In genomic region chr20:41149679-41150131, GRCh38 we compare ENCODE assay signal across 10 cellular contexts. TPM values are rescaled to one million over a fixed set of nuclear protein-coding genes. Genes with fewer than 3 reads are reported as not detected.
DNase-seq lines count a peak whose midpoint lies in the region; ATAC-seq and TF ChIP-seq lines count a peak whose summit lies in the region.
"Had no signal": no experiment of that assay in that cellular context is flagged by ENCODE, and none has a peak within 500 bp of the region (broad histone marks: within the 10 kb centered on the region; RNA-seq: fewer than 3 reads in every experiment).

No MANE protein-coding gene starts in this region.

- peak overlapping the region; percentile 55 for H3K4me3 Mint-ChIP-seq in T-helper 2 cell treated with Interferon-gamma antibody and Interleukin-4, amounts not matched to agents 5 μg/mL and 100 μg/mL, for 36 hours

- intact Hi-C loops in gastrocnemius medialis (cut with DNase I; ENCODE audit: low total_unique reads), result no loop called here

- H3K4me1 Mint-ChIP-seq in T-helper 2 cell treated with Interferon-gamma antibody and Interleukin-4, amounts not matched to agents 5 μg/mL and 100 μg/mL, for 36 hours (ENCODE audit: low read depth), result peaks cover 86% of the 10 kb centered on the region

- peaks cover 60% of the 10 kb centered on the region for H3K36me3 Mint-ChIP-seq in T-helper 2 cell treated with Interferon-gamma antibody and Interleukin-4, amounts not matched to agents 5 μg/mL and 100 μg/mL, for 36 hours (ENCODE audit: low read depth)

- no peak for TF ChIP-seq POLR2A in gastrocnemius medialis (IDR thresholded peaks at IDR 0.05)

- H3K9me3 Mint-ChIP-seq in T-helper 2 cell treated with Interferon-gamma antibody and Interleukin-4, amounts not matched to agents 5 μg/mL and 100 μg/mL, for 36 hours, result no peaks in the 10 kb centered on the region

- DNase-seq in T-helper 2 cell treated with Interferon-gamma antibody and Interleukin-4, amounts not matched to agents 5 μg/mL and 100 μg/mL, for 36 hours (ENCODE audit: low spot score), result peak; percentile 27
- no peak for DNase-seq in T-helper 2 cell
- peak; percentile 82 for DNase-seq in RPMI7951 (ENCODE audit: low read depth)
- peak; percentile 63 for DNase-seq in epithelial cell of esophagus (ENCODE audit: low read depth)
- no peak for DNase-seq in gastrocnemius medialis
- no peak for DNase-seq in mucosa of gallbladder (ENCODE audit: low spot score)
- DNase-seq in GM13976 (ENCODE audit: low spot score), result no peak
- DNase-seq in omental fat pad (ENCODE audit: low spot score), result no peak
- DNase-seq: MM.1S, SJCRH30 had no signal

- H3K27ac Mint-ChIP-seq in T-helper 2 cell treated with Interferon-gamma antibody and Interleukin-4, amounts not matched to agents 5 μg/mL and 100 μg/mL, for 36 hours, result peak overlapping the region; percentile 81

- H3K36me3 ChIP-seq in gastrocnemius medialis, result no peaks in the 10 kb centered on the region

- peak overlapping the region in 3 of 4 donors; percentile 90 to 99 (median 97) for H3K27ac ChIP-seq in gastrocnemius medialis
- H3K27ac ChIP-seq: SJCRH30 had no signal

- ATAC-seq in gastrocnemius medialis (no peak), omental fat pad (ENCODE audit: low FRiP score) (no peak)

- in situ Hi-C loops in gastrocnemius medialis (cut with MboI; ENCODE audit: low sequenced_read_pairs in 4 of 4) (no loop called here), GM13976 (cut with MboI; ENCODE audit: low sequenced_read_pairs, unreplicated experiment) (no loop called here)

- no peak for TF ChIP-seq CTCF in epithelial cell of esophagus (IDR thresholded peaks at IDR 0.05; ENCODE audit: insufficient read depth, low read depth, low read length, missing control alignments)
- no peak for TF ChIP-seq CTCF in gastrocnemius medialis (IDR thresholded peaks at IDR 0.05 in 4 of 5, conservative IDR thresholded peaks at IDR 0.05 in 1 of 5)
- no peak for TF ChIP-seq CTCF in GM13976 (IDR thresholded peaks at IDR 0.05; ENCODE audit: borderline replicate concordance, control extremely low read depth, extremely low read depth, insufficient read depth, missing control alignments)
- TF ChIP-seq CTCF in omental fat pad (IDR thresholded peaks at IDR 0.05), result no peak

- peaks cover 78 to 91% of the 10 kb centered on the region in 2 donors for H3K4me1 ChIP-seq in gastrocnemius medialis
- H3K4me1 ChIP-seq: SJCRH30 had no signal

- H3K9me3 ChIP-seq in gastrocnemius medialis, result no peaks in the 10 kb centered on the region
- H3K9me3 ChIP-seq: SJCRH30 had no signal

- no peaks in the 10 kb centered on the region for H3K27me3 ChIP-seq in gastrocnemius medialis
- H3K27me3 ChIP-seq: SJCRH30 had no signal

- H3K4me3 ChIP-seq in epithelial cell of esophagus (ENCODE audit: low read length) (no peak overlapping the region), gastrocnemius medialis (no peak overlapping the region)
- H3K4me3 ChIP-seq: SJCRH30 had no signal

- no peaks in the 10 kb centered on the region for H3K27me3 Mint-ChIP-seq in T-helper 2 cell treated with Interferon-gamma antibody and Interleukin-4, amounts not matched to agents 5 μg/mL and 100 μg/mL, for 36 hours (ENCODE audit: low read depth)

RNA-seq across cellular contexts. Expression of gene PLCG1, which starts 12.4 kb away (rescaled TPM):
- 32.4 and 38.1 TPM in 2 replicates for total RNA-seq in RPMI7951 (2014; rRNA removed; shearing (Covaris generic))
- total RNA-seq in gastrocnemius medialis, result 10 to 100 TPM; 19.9 to 58.0 (median 35.0) TPM
- total RNA-seq in mucosa of gallbladder, result 138 TPM
- 100 to 1,000 TPM in 1 of 4 donors, 10 to 100 TPM in 3; 43.9 to 189 (median 63.1) TPM for total RNA-seq in omental fat pad

Comparison
In these comparisons a context has a peak if more than half of its experiments do, and no peak if none do; other contexts are left out.
1. DNase-seq: peak in T-helper 2 cell treated with Interferon-gamma antibody and Interleukin-4, amounts not matched to agents 5 μg/mL and 100 μg/mL, for 36 hours (single experiment), RPMI7951 (single experiment) and epithelial cell of esophagus (single experiment); none in T-helper 2 cell (0 of 5), gastrocnemius medialis (0 of 2), mucosa of gallbladder (single experiment), GM13976 (single experiment) and omental fat pad (single experiment).